Comparison of ENCODE assay signal across 17 cellular contexts in the genomic region with DNA sequence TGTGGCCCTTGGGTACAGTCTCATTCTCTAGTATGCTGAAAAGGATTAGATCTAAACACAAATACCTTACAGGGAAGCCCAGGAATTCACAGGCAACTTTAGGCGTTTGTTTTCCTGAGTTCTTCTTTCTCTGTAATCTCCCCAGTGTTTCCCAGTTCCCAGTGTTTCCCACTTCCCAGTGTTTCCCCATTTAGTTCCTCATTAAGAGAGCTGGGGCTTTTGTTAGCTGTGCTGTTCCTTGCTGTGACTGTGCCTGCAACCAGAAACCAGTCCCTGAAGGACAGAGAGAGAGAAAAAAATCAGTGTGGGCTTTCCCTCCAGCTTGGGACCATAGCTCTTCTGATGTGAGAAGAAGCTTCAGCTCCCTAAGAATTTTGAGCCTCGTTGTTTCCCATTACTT.
DNase-seq lines count a peak whose midpoint lies in the region; ATAC-seq and TF ChIP-seq lines count a peak whose summit lies in the region.
"Had no signal": no experiment of that assay in that cellular context is flagged by ENCODE, and none has a peak within 500 bp of the region (broad histone marks: within the 10 kb centered on the region; RNA-seq: fewer than 3 reads in every experiment).

No MANE protein-coding gene starts in this region.

- no peaks in the 10 kb centered on the region for H3K36me3 ChIP-seq in HAP-1 (replicated peaks)
- no peaks in the 10 kb centered on the region for H3K36me3 ChIP-seq in ectodermal cell (ENCODE audit: control insufficient read depth, insufficient read depth, low read length)
- H3K36me3 ChIP-seq in iPS-18a (ENCODE audit: control insufficient read depth, low read depth, low read length), result no peaks in the 10 kb centered on the region
- no peaks in the 10 kb centered on the region for H3K36me3 ChIP-seq in neuronal stem cell (replicated peaks in 1 of 2; ENCODE audit: control insufficient read depth in 2 of 2, insufficient read depth in 2 of 2, low read length in 2 of 2)
- H3K36me3 ChIP-seq in PC-9 (ENCODE audit: low read depth), result no peaks in the 10 kb centered on the region

- H3K4me3 ChIP-seq in HAP-1 (no peak overlapping the region), ectodermal cell (ENCODE audit: insufficient read depth, low read depth, low read length) (no peak overlapping the region), iPS-18a (ENCODE audit: low read length) (peak overlapping the region; percentile 30), neuronal stem cell (ENCODE audit: low read length in 2 of 2) (no peak overlapping the region), PC-9 (no peak overlapping the region)
- H3K4me3 ChIP-seq: GM12878, GM23248, K562 had no signal

- peak; percentile 38 to 74 for DNase-seq in HAP-1 (ENCODE audit: low spot score in 2 of 2)
- peak; percentile 57 for DNase-seq in neuronal stem cell (ENCODE audit: low spot score)
- DNase-seq in PC-9, result no peak
- no peak for DNase-seq in HEK293T (ENCODE audit: extremely low spot score)
- no peak for DNase-seq in HCEC 1CT
- DNase-seq: C1 segment of cervical spinal cord, GM23248, NCI-H1105, NCI-H2081, NCI-H446 treated with DMSO at 0.1 percent for 48 hours, Right ventricle myocardium superior, SW 1271 had no signal

- peak overlapping the region; percentile 90 for H2AFZ ChIP-seq in neuronal stem cell (ENCODE audit: low read length)
- H2AFZ ChIP-seq in PC-9, result no peak overlapping the region
- H2AFZ ChIP-seq: GM23248 had no signal

- no peak overlapping the region for H3K18ac ChIP-seq in neuronal stem cell (ENCODE audit: low read length)

- H4K8ac ChIP-seq in neuronal stem cell (ENCODE audit: low read depth, low read length), result no peak overlapping the region

- POLR2A ChIA-PET in PC-9 (lab: Charles Lee; ENCODE audit: unreplicated experiment), result no interaction called here
- POLR2A ChIA-PET in HEK293T (lab: Yijun Ruan, JAX), result no interaction called here

- no peak for TF ChIP-seq CTCF in PC-9 (conservative IDR thresholded peaks at IDR 0.05)

- no peaks in the 10 kb centered on the region for H3K9me2 ChIP-seq in PC-9 (ENCODE audit: insufficient read depth)

- no peaks in the 10 kb centered on the region for H3K79me2 ChIP-seq in PC-9 (ENCODE audit: low read depth)

- H3K9me3 ChIP-seq in HAP-1 (no peaks in the 10 kb centered on the region), ectodermal cell (ENCODE audit: control insufficient read depth, low read length) (no peaks in the 10 kb centered on the region), iPS-18a (ENCODE audit: control insufficient read depth, low read depth, low read length) (no peaks in the 10 kb centered on the region), neuronal stem cell (replicated peaks in 1 of 2; ENCODE audit: control insufficient read depth in 2 of 2, insufficient read depth in 1 of 2, low read depth in 1 of 2, low read length in 2 of 2) (no peaks in the 10 kb centered on the region), PC-9 (ENCODE audit: insufficient read depth, low read depth) (no peaks in the 10 kb centered on the region)

- H3K9ac ChIP-seq in iPS-18a (ENCODE audit: low read length), result peak overlapping the region; percentile 14
- H3K9ac ChIP-seq in neuronal stem cell (ENCODE audit: low read depth, low read length, poor library complexity), result no peak overlapping the region
- H3K9ac ChIP-seq: GM23248 had no signal

- peak overlapping the region; percentile 85 for H3K27ac ChIP-seq in ectodermal cell (ENCODE audit: insufficient read depth, low read depth, low read length, poor library complexity, severe bottlenecking)
- peak overlapping the region; percentile 61 for H3K27ac ChIP-seq in iPS-18a (ENCODE audit: low read length)
- H3K27ac ChIP-seq in neuronal stem cell (replicated peaks; ENCODE audit: low read length), result peak overlapping the region; percentile 93
- H3K27ac ChIP-seq in PC-9, result no peak overlapping the region
- H3K27ac ChIP-seq: GM23248 had no signal

- H3K4ac ChIP-seq in neuronal stem cell (ENCODE audit: low read length), result no peak overlapping the region

- no peak overlapping the region for H4K91ac ChIP-seq in neuronal stem cell (ENCODE audit: low read depth, low read length, poor library complexity)

- H3K4me1 ChIP-seq in HAP-1 (peaks cover 45% of the 10 kb centered on the region), ectodermal cell (ENCODE audit: control insufficient read depth, insufficient read depth, low read length) (peaks cover 30% of the 10 kb centered on the region), iPS-18a (ENCODE audit: control insufficient read depth, low read depth, low read length) (peaks cover 65% of the 10 kb centered on the region), neuronal stem cell (ENCODE audit: control insufficient read depth in 2 of 2, insufficient read depth in 1 of 2, low read depth in 1 of 2, low read length in 2 of 2) (peaks cover 11 to 20% of the 10 kb centered on the region in 2 donors), PC-9 (replicated peaks; ENCODE audit: insufficient read depth) (no peaks in the 10 kb centered on the region)

- WGBS in ectodermal cell, 2 experiments, result 2 to 5% methylated on average over 2 of the region's 2 CpGs
- no CpG with 5 or more reads among the region's 2 CpGs for WGBS in neuronal stem cell (ENCODE audit: extremely low coverage in 2 of 2, insufficient read length in 2 of 2, insufficient replicate concordance in 1 of 2), 2 donors

- H2BK5ac ChIP-seq in neuronal stem cell (ENCODE audit: low read length), result no peak overlapping the region

- H2BK120ac ChIP-seq in neuronal stem cell (ENCODE audit: low read depth, low read length), result no peak overlapping the region

- no peaks in the 10 kb centered on the region for H3K79me1 ChIP-seq in neuronal stem cell (ENCODE audit: low read depth, low read length)

- no peak for ATAC-seq in HG03432 (IDR thresholded peaks at IDR 0.05; ENCODE audit: unreplicated experiment)
- ATAC-seq: GM12878, K562 had no signal

- no peaks in the 10 kb centered on the region for H3F3A ChIP-seq in PC-9 (ENCODE audit: insufficient read depth, low read depth)

- no peak overlapping the region for H2BK12ac ChIP-seq in neuronal stem cell (ENCODE audit: low read length)

- no TSS peak for BruUV-seq in PC-9 (replicated peaks; lab: Mats Ljungman, UMichigan)

- in situ Hi-C loops in HAP-1 (cut with MboI; ENCODE audit: low sequenced_read_pairs), result no loop called here

- CTCF ChIA-PET in PC-9 (lab: Charles Lee), result no interaction called here
- CTCF ChIA-PET in HEK293T (lab: Yijun Ruan, JAX), result no interaction called here

- H3K27me3 ChIP-seq in HAP-1 (ENCODE audit: low read depth) (no peaks in the 10 kb centered on the region), ectodermal cell (ENCODE audit: control insufficient read depth, insufficient read depth, low read length, poor library complexity, severe bottlenecking) (no peaks in the 10 kb centered on the region), iPS-18a (ENCODE audit: control insufficient read depth, insufficient read depth, low read length) (no peaks in the 10 kb centered on the region), neuronal stem cell (ENCODE audit: control insufficient read depth in 3 of 3, insufficient read depth in 3 of 3, low read depth in 1 of 3, low read length in 3 of 3) (no peaks in the 10 kb centered on the region), PC-9 (ENCODE audit: insufficient read depth, low read depth) (0 out of 2 replicates have a peak, but pooled peaks cover 8% of the 10 kb centered on the region)

- H4K20me1 ChIP-seq in PC-9 (ENCODE audit: insufficient read depth), result no peaks in the 10 kb centered on the region

- no peak overlapping the region for H2BK15ac ChIP-seq in neuronal stem cell (ENCODE audit: low read length)

- H3K23ac ChIP-seq in neuronal stem cell (ENCODE audit: low read depth, low read length, poor library complexity), result no peak overlapping the region

- no peak overlapping the region for H3K14ac ChIP-seq in neuronal stem cell (ENCODE audit: low read length)

- no peak overlapping the region for H2AK5ac ChIP-seq in neuronal stem cell (ENCODE audit: low read depth, low read length)

- intact Hi-C loops in PC-9 (cut with micrococcal nuclease; ENCODE audit: unreplicated experiment), result no loop called here

- peak overlapping the region; percentile 13 for H3K4me2 ChIP-seq in neuronal stem cell (ENCODE audit: insufficient read depth, low read length, poor library complexity, severe bottlenecking)
- no peak overlapping the region for H3K4me2 ChIP-seq in PC-9

TF ChIP-seq in HEK293T, 16 proteins besides CTCF, POLR2A, EP300 and RAD21:
- TF ChIP-seq PKNOX1 (IDR thresholded peaks at IDR 0.05), result no peak

Comparison
In these comparisons a context has a peak if more than half of its experiments do, and no peak if none do; other contexts are left out.
1. DNase-seq: peak in HAP-1 (2 of 2) and neuronal stem cell (single experiment); none in PC-9 (0 of 2), HEK293T (single experiment) and HCEC 1CT (single experiment).